Comparison of ENCODE assay signal across 1 cellular context in genomic region chr20:41087325-41087685, GRCh38.
TF ChIP-seq lines count a peak whose summit lies in the region.

No MANE protein-coding gene starts in this region.

TF ChIP-seq in K562, 482 proteins besides CTCF, POLR2A, EP300 and RAD21:
- TF ChIP-seq ZNF766 (CRISPR knock-in tag; conservative IDR thresholded peaks at IDR 0.05) (no peak), ZNF197 (CRISPR knock-in tag; IDR thresholded peaks at IDR 0.05; ENCODE audit: low read depth) (no peak), ZNF239 (CRISPR knock-in tag; IDR thresholded peaks at IDR 0.05) (no peak), ARHGAP35 (IDR thresholded peaks at IDR 0.05; ENCODE audit: partially characterized antibody) (no peak), PATZ1 (CRISPR knock-in tag; IDR thresholded peaks at IDR 0.05; ENCODE audit: borderline replicate concordance) (no peak), NFATC3 (IDR thresholded peaks at IDR 0.05) (no peak), MLX (CRISPR knock-in tag; conservative IDR thresholded peaks at IDR 0.05) (no peak), NFIC (IDR thresholded peaks at IDR 0.05) (no peak), HMGXB4 (CRISPR knock-in tag; IDR thresholded peaks at IDR 0.05) (no peak)
